ENCODE assay signal across 3 cellular contexts in genomic region chr21:23593582-23593981, GRCh38.
TF ChIP-seq lines count a peak whose summit lies in the region.

No MANE protein-coding gene starts in this region.

TF ChIP-seq in HepG2, 621 proteins besides CTCF, POLR2A, EP300 and RAD21:
- TF ChIP-seq, protein P1, sequence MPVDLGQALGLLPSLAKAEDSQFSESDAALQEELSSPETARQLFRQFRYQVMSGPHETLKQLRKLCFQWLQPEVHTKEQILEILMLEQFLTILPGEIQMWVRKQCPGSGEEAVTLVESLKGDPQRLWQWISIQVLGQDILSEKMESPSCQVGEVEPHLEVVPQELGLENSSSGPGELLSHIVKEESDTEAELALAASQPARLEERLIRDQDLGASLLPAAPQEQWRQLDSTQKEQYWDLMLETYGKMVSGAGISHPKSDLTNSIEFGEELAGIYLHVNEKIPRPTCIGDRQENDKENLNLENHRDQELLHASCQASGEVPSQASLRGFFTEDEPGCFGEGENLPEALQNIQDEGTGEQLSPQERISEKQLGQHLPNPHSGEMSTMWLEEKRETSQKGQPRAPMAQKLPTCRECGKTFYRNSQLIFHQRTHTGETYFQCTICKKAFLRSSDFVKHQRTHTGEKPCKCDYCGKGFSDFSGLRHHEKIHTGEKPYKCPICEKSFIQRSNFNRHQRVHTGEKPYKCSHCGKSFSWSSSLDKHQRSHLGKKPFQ (CRISPR knock-in tag; IDR thresholded peaks at IDR 0.05; ENCODE audit: insufficient replicate concordance): no peak
- TF ChIP-seq ZNF678 (CRISPR knock-in tag; IDR thresholded peaks at IDR 0.05): no peak
- no peak for TF ChIP-seq ZNF800 (CRISPR knock-in tag; IDR thresholded peaks at IDR 0.05)
- TF ChIP-seq CREB1 (IDR thresholded peaks at IDR 0.05): peak; percentile 62
- no peak for TF ChIP-seq CREB1 (CRISPR knock-in tag; IDR thresholded peaks at IDR 0.05)
- TF ChIP-seq E2F2 (CRISPR knock-in tag; IDR thresholded peaks at IDR 0.05; ENCODE audit: borderline replicate concordance): no peak
- TF ChIP-seq HOXD1 (CRISPR knock-in tag; IDR thresholded peaks at IDR 0.05): no peak
- TF ChIP-seq NRL (CRISPR knock-in tag; IDR thresholded peaks at IDR 0.05; ENCODE audit: borderline replicate concordance): no peak
- TF ChIP-seq XBP1 (CRISPR knock-in tag; IDR thresholded peaks at IDR 0.05): no peak
- TF ChIP-seq ZNF7 (CRISPR knock-in tag; IDR thresholded peaks at IDR 0.05): no peak
- peak; percentile 97 for TF ChIP-seq ATF7 (IDR thresholded peaks at IDR 0.05)
- no peak for TF ChIP-seq ATF7 (CRISPR knock-in tag; IDR thresholded peaks at IDR 0.05)
- no peak for TF ChIP-seq MTA3 (CRISPR knock-in tag; IDR thresholded peaks at IDR 0.05)
- TF ChIP-seq GABPA (IDR thresholded peaks at IDR 0.05; ENCODE audit: low read depth, low read length): no peak
- TF ChIP-seq GABPA (CRISPR knock-in tag; IDR thresholded peaks at IDR 0.05; ENCODE audit: low read depth): no peak
- TF ChIP-seq MTF1 (CRISPR knock-in tag; IDR thresholded peaks at IDR 0.05): no peak

TF ChIP-seq in HEK293, 187 proteins besides CTCF, POLR2A, EP300 and RAD21:
- no peak for TF ChIP-seq GLI2 (tag by site-specific recombination; IDR thresholded peaks at IDR 0.05; ENCODE audit: borderline replicate concordance, low read depth)
- peak; percentile 77 for TF ChIP-seq ATF2 (tag by site-specific recombination; IDR thresholded peaks at IDR 0.05; ENCODE audit: low read depth)

TF ChIP-seq in H1, 55 proteins besides CTCF, POLR2A, EP300 and RAD21:
- TF ChIP-seq JUN (IDR thresholded peaks at IDR 0.05; ENCODE audit: low read depth, low read length): no peak
- TF ChIP-seq, protein P2, sequence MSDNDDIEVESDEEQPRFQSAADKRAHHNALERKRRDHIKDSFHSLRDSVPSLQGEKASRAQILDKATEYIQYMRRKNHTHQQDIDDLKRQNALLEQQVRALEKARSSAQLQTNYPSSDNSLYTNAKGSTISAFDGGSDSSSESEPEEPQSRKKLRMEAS (IDR thresholded peaks at IDR 0.05): no peak
- TF ChIP-seq KDM5A (IDR thresholded peaks at IDR 0.05; ENCODE audit: low read length): no peak
- no peak for TF ChIP-seq HDAC6 (IDR thresholded peaks at IDR 0.05; ENCODE audit: low read depth, low read length)
- TF ChIP-seq CHD2 (IDR thresholded peaks at IDR 0.05; ENCODE audit: low read length): no peak
- TF ChIP-seq BRCA1 (IDR thresholded peaks at IDR 0.05; ENCODE audit: low read depth, low read length): no peak
- no peak for TF ChIP-seq SIRT6 (IDR thresholded peaks at IDR 0.05; ENCODE audit: low read length)
- TF ChIP-seq KDM1A (IDR thresholded peaks at IDR 0.05; ENCODE audit: borderline replicate concordance, low read length): no peak
- TF ChIP-seq GABPA (IDR thresholded peaks at IDR 0.05; ENCODE audit: borderline replicate concordance, insufficient read depth, low read length): no peak
- no peak for TF ChIP-seq CEBPB (IDR thresholded peaks at IDR 0.05; ENCODE audit: low read depth, low read length)
- no peak for TF ChIP-seq TAF1 (IDR thresholded peaks at IDR 0.05; ENCODE audit: low read depth, low read length)
- TF ChIP-seq, protein P3, sequence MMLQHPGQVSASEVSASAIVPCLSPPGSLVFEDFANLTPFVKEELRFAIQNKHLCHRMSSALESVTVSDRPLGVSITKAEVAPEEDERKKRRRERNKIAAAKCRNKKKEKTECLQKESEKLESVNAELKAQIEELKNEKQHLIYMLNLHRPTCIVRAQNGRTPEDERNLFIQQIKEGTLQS (IDR thresholded peaks at IDR 0.05; ENCODE audit: insufficient read depth, low read depth, low read length): no peak
- TF ChIP-seq SIN3A (conservative IDR thresholded peaks at IDR 0.05 in 1 of 2, IDR thresholded peaks at IDR 0.05 in 1 of 2; ENCODE audit: low read depth in 1 of 2, low read length in 2 of 2): no peak
- TF ChIP-seq RBBP5 (IDR thresholded peaks at IDR 0.05; ENCODE audit: borderline replicate concordance, low read depth, low read length): no peak
- TF ChIP-seq TAF7 (optimal IDR thresholded peaks at IDR 0.05; ENCODE audit: borderline replicate concordance, low read depth, low read length): no peak
- TF ChIP-seq CTBP2 (IDR thresholded peaks at IDR 0.05; ENCODE audit: borderline replicate concordance, insufficient read depth, insufficient read length, low read length): no peak
